In genomic region chr3:139318826-139319225, GRCh38 we compare ENCODE assay signal across 1 cellular context.
TF ChIP-seq lines count a peak whose summit lies in the region.

No MANE protein-coding gene starts in this region.

TF ChIP-seq in HCT116, 20 proteins besides CTCF, POLR2A, EP300 and RAD21 (continued from another document):
- no peak for TF ChIP-seq REST (IDR thresholded peaks at IDR 0.05; ENCODE audit: low read depth)
- TF ChIP-seq ZBTB33 (IDR thresholded peaks at IDR 0.05; ENCODE audit: extremely low read depth, insufficient replicate concordance, low read length) = no peak
- no peak for TF ChIP-seq POLR2AphosphoS5 (IDR thresholded peaks at IDR 0.05; ENCODE audit: low read depth, low read length)
- TF ChIP-seq YY1 (IDR thresholded peaks at IDR 0.05; ENCODE audit: extremely low read depth, insufficient replicate concordance, low read depth, low read length) = no peak
- TF ChIP-seq ELF1 (IDR thresholded peaks at IDR 0.05; ENCODE audit: borderline replicate concordance, low read depth) = no peak
- TF ChIP-seq FOSL1 (IDR thresholded peaks at IDR 0.05; ENCODE audit: low read depth) = no peak
- no peak for TF ChIP-seq ATF3 (IDR thresholded peaks at IDR 0.05)
- no peak for TF ChIP-seq JUND (IDR thresholded peaks at IDR 0.05)
- TF ChIP-seq EGR1 (IDR thresholded peaks at IDR 0.05; ENCODE audit: low read depth) = no peak
- TF ChIP-seq SRF (IDR thresholded peaks at IDR 0.05; ENCODE audit: low read depth) = no peak
- TF ChIP-seq CEBPB (IDR thresholded peaks at IDR 0.05; ENCODE audit: low read depth) = no peak
- no peak for TF ChIP-seq MAX (IDR thresholded peaks at IDR 0.05)
